Comparison of ENCODE assay signal across 14 cellular contexts in genomic region chr12:75813066-75813465, GRCh38.
DNase-seq lines count a peak whose midpoint lies in the region; ATAC-seq, FAIRE-seq and TF ChIP-seq lines count a peak whose summit lies in the region.
"Had no signal": no experiment of that assay in that cellular context is flagged by ENCODE, and none has a peak within 500 bp of the region (broad histone marks: within the 10 kb centered on the region; RNA-seq: fewer than 3 reads in every experiment).

No MANE protein-coding gene starts in this region.

- 0 out of 2 replicates have a peak, but pooled peaks cover 2% of the 10 kb centered on the region for H3K23me2 ChIP-seq in H1 (ENCODE audit: low read depth, low read length)

- no peak overlapping the region for H3K56ac ChIP-seq in H1 (replicated peaks; ENCODE audit: insufficient read length, low read depth, low read length)

- peak overlapping the region; percentile 99 for H2BK12ac ChIP-seq in H1 (ENCODE audit: low read depth, low read length)

- WGBS in H1 (ENCODE audit: extremely low coverage in 1 of 2, insufficient coverage in 1 of 2, insufficient read length in 1 of 2, insufficient replicate concordance in 2 of 2, low coverage in 1 of 2, low lambda C conversion rate in 2 of 2, missing lambda C conversion rate in 1 of 2), 2 experiments: 83% methylated on average over 1 of the region's 1 CpG; no CpG with 5 or more reads in 1 of the 2 experiments

- POLR2A ChIA-PET in H1 (lab: Charles Lee; ENCODE audit: partially characterized antibody): interaction anchor here (0.7 kb wide), 1 partner anchor 45 kb away, joined by 3 read pairs; no protein-coding TSS in a partner anchor

- H3K4me3 ChIP-seq in H1 (ENCODE audit: extremely low read depth in 1 of 4, insufficient read depth in 2 of 4, low read depth in 3 of 4, low read length in 4 of 4) (no peak overlapping the region; a peak in 1 of 8 replicates), left lung (no peak overlapping the region), dorsolateral prefrontal cortex (no peak overlapping the region)
- H3K4me3 ChIP-seq: hepatocyte had no signal

- TF ChIP-seq CTCF in H1 (IDR thresholded peaks at IDR 0.05; ENCODE audit: control extremely low read depth in 1 of 3, insufficient read depth in 1 of 3, low read depth in 1 of 3, low read length in 3 of 3): no peak
- TF ChIP-seq CTCF in left lung (IDR thresholded peaks at IDR 0.05): no peak
- no peak for TF ChIP-seq CTCF in dorsolateral prefrontal cortex (IDR thresholded peaks at IDR 0.05 in 54 of 56, conservative IDR thresholded peaks at IDR 0.05 in 2 of 56; ENCODE audit: low read depth in 1 of 56, partially characterized antibody in 56 of 56)

- H2AK5ac ChIP-seq in H1 (ENCODE audit: low read depth, low read length): no peak overlapping the region

- CTCF ChIA-PET in H1 (lab: Charles Lee; ENCODE audit: partially characterized antibody): interaction anchor here (0.8 to 1.7 kb wide), 2 partner anchors 15 to 288 kb away, joined by 3 to 4 read pairs; no protein-coding TSS in a partner anchor

- H3K36me3 ChIP-seq in H1 (ENCODE audit: control insufficient read depth in 2 of 4, insufficient read depth in 4 of 4, low read length in 3 of 4): no peaks in the 10 kb centered on the region
- no peaks in the 10 kb centered on the region for H3K36me3 ChIP-seq in left lung

- H3K14ac ChIP-seq in H1 (ENCODE audit: insufficient read length): no peak overlapping the region

- ATAC-seq in GM19035 (IDR thresholded peaks at IDR 0.05; ENCODE audit: unreplicated experiment): peak; percentile 48
- ATAC-seq in left lung: no peak
- no peak for ATAC-seq in HG02973 (IDR thresholded peaks at IDR 0.05; ENCODE audit: unreplicated experiment)
- ATAC-seq: effector memory CD8-positive, alpha-beta T cell had no signal

- peaks cover 5 to 19% (median 10%) of the 10 kb centered on the region in 4 experiments; a peak in 6 of 7 replicates for H3K4me1 ChIP-seq in H1 (replicated peaks in 1 of 4; ENCODE audit: control insufficient read depth in 3 of 4, insufficient read depth in 4 of 4, low read length in 3 of 4)
- H3K4me1 ChIP-seq in left lung: no peaks in the 10 kb centered on the region

- H3K9me3 ChIP-seq in H1 (ENCODE audit: insufficient read depth in 2 of 2, low read depth in 1 of 2, low read length in 1 of 2): no peaks in the 10 kb centered on the region
- H3K9me3 ChIP-seq in left lung: no peaks in the 10 kb centered on the region

- H3K27ac ChIP-seq in H1 (ENCODE audit: low read depth, low read length) (no peak overlapping the region), left lung (no peak overlapping the region), dorsolateral prefrontal cortex (peak overlapping the region in 3 of 59 donors; percentile 11 to 30 (median 19))
- H3K27ac ChIP-seq: hepatocyte, HL-60 had no signal

- no peak for TF ChIP-seq EP300 in H1 (IDR thresholded peaks at IDR 0.05; ENCODE audit: borderline replicate concordance in 1 of 2, low read depth in 2 of 2, low read length in 2 of 2)

- peak overlapping the region; percentile 94 for H2BK20ac ChIP-seq in H1 (ENCODE audit: low read length)

- peak overlapping the region in 1 of 2 experiments; percentile 72; a peak in 2 of 4 replicates for H3K4me2 ChIP-seq in H1 (ENCODE audit: insufficient read depth in 1 of 2, low read depth in 2 of 2, low read length in 2 of 2)

- no peak overlapping the region for H4K91ac ChIP-seq in H1 (replicated peaks; ENCODE audit: insufficient read length, low read length)

- no peak for TF ChIP-seq POLR2A in H1 (IDR thresholded peaks at IDR 0.05; ENCODE audit: control extremely low read depth in 1 of 2, low read depth in 2 of 2, low read length in 2 of 2)

- no peaks in the 10 kb centered on the region for H3K79me2 ChIP-seq in H1 (ENCODE audit: control insufficient read depth in 1 of 2, insufficient read depth in 2 of 2, low read length in 2 of 2)
- H3K79me2 ChIP-seq: hepatocyte had no signal

- intact Hi-C loops in left lung (cut with DNase I) (no loop called here), dorsolateral prefrontal cortex (cut with DNase I) (no loop called here)

- no peak overlapping the region for H2AFZ ChIP-seq in H1 (ENCODE audit: low read length)

- peak overlapping the region; percentile 85; the same call in 1 of the 2 replicates for H3K18ac ChIP-seq in H1 (ENCODE audit: extremely low read depth, low read length)

- H2BK5ac ChIP-seq in H1 (ENCODE audit: low read depth, low read length): peak overlapping the region; percentile 69; the same call in 1 of the 2 replicates

- no peaks in the 10 kb centered on the region for H4K20me1 ChIP-seq in H1 (replicated peaks in 1 of 2; ENCODE audit: control insufficient read depth in 1 of 2, insufficient read depth in 2 of 2, low read length in 2 of 2)

- H2BK15ac ChIP-seq in H1 (ENCODE audit: low read length): no peak overlapping the region; the same call in 1 of the 2 replicates

- H3K79me1 ChIP-seq in H1 (ENCODE audit: low read depth, low read length): no peaks in the 10 kb centered on the region

- H3K4ac ChIP-seq in H1 (replicated peaks; ENCODE audit: insufficient read length, low read depth, low read length): peak overlapping the region; percentile 16

- FAIRE-seq in H1 (lab: Jason Lieb, UNC): no peak

- no peak overlapping the region for H3K9ac ChIP-seq in H1 (replicated peaks in 1 of 4; ENCODE audit: extremely low read depth in 1 of 4, low read depth in 3 of 4, low read length in 3 of 4)

- no peak overlapping the region for H4K5ac ChIP-seq in H1 (ENCODE audit: insufficient read length, low read depth, low read length)

- H3K23ac ChIP-seq in H1 (ENCODE audit: insufficient read length): no peak overlapping the region

- DNase-seq in DMS 273 (lab: John Stamatoyannopoulos, UW; ENCODE audit: unreplicated experiment) (peak; percentile 49), NCI-H2029 (lab: John Stamatoyannopoulos, UW) (peak; percentile 43), H1 (ENCODE audit: low read depth in 1 of 2, low spot score in 2 of 2) (no peak), left lung (no peak), DMS79 treated with DMSO at 0.1 percent for 48 hours (lab: John Stamatoyannopoulos, UW) (no peak), dorsolateral prefrontal cortex (no peak)
- DNase-seq: activated CD4-positive, alpha-beta memory T cell treated with anti-CD3 and anti-CD28 coated beads for 36 hours; central memory CD4-positive, alpha-beta T cell; effector memory CD8-positive, alpha-beta T cell; KBM-7 had no signal

- peak overlapping the region; percentile 44 for H2BK120ac ChIP-seq in H1 (replicated peaks; ENCODE audit: low read depth, low read length)

- H3K27me3 ChIP-seq in H1 (replicated peaks in 1 of 4; ENCODE audit: control insufficient read depth in 3 of 4, extremely low read depth in 1 of 4, insufficient read depth in 3 of 4, low read length in 3 of 4): peaks cover 0 to 18% (median 2%) of the 10 kb centered on the region in 4 experiments; a peak in 4 of 7 replicates
- H3K27me3 ChIP-seq in left lung: no peaks in the 10 kb centered on the region
- H3K27me3 ChIP-seq in dorsolateral prefrontal cortex: no peaks in the 10 kb centered on the region
- H3K27me3 ChIP-seq: hepatocyte had no signal

- TF ChIP-seq RAD21 in H1 (IDR thresholded peaks at IDR 0.05 in 1 of 2, conservative IDR thresholded peaks at IDR 0.05 in 1 of 2; ENCODE audit: low read depth in 2 of 2, low read length in 2 of 2): no peak

- H4K8ac ChIP-seq in H1 (ENCODE audit: extremely low read depth, insufficient read depth, low read length): no peak overlapping the region

TF ChIP-seq in H1, 55 proteins besides CTCF, POLR2A, EP300 and RAD21:
- no peak for TF ChIP-seq HDAC6 (IDR thresholded peaks at IDR 0.05; ENCODE audit: low read depth, low read length)
- TF ChIP-seq MAFK (IDR thresholded peaks at IDR 0.05; ENCODE audit: low read depth, low read length): no peak
- TF ChIP-seq ZNF274 (IDR thresholded peaks at IDR 0.05; ENCODE audit: borderline replicate concordance, extremely low read depth, low read length): no peak

Comparison
In these comparisons a context has a peak if more than half of its experiments do, and no peak if none do; other contexts are left out.
1. DNase-seq: peak in DMS 273 (single experiment) and NCI-H2029 (single experiment); none in H1 (0 of 2), left lung (0 of 2), DMS79 treated with DMSO at 0.1 percent for 48 hours (single experiment) and dorsolateral prefrontal cortex (0 of 10).